Comparison of ENCODE assay signal across 21 cellular contexts in genomic region chr1:218355269-218355668, GRCh38. TPM values are rescaled to one million over a fixed set of nuclear protein-coding genes. Genes with fewer than 3 reads are reported as not detected.
DNase-seq lines count a peak whose midpoint lies in the region; ATAC-seq, FAIRE-seq and TF ChIP-seq lines count a peak whose summit lies in the region.
"Had no signal": no experiment of that assay in that cellular context is flagged by ENCODE, and none has a peak within 500 bp of the region (broad histone marks: within the 10 kb centered on the region; RNA-seq: fewer than 3 reads in every experiment).

No MANE protein-coding gene starts in this region.

- POLR2A ChIA-PET in CD4-positive, alpha-beta memory T cell (lab: Charles Lee; ENCODE audit: partially characterized antibody): no interaction called here

- no peak overlapping the region for H3K4me3 ChIP-seq in astrocyte (ENCODE audit: insufficient read depth, low read depth, low read length)
- no peak overlapping the region for H3K4me3 ChIP-seq in psoas muscle
- no peak overlapping the region for H3K4me3 ChIP-seq in CD4-positive, alpha-beta memory T cell (ENCODE audit: low read length in 2 of 2)

- H3K4me1 ChIP-seq in astrocyte (ENCODE audit: insufficient read depth, low read length): peaks cover 34% of the 10 kb centered on the region
- peaks cover 41% of the 10 kb centered on the region for H3K4me1 ChIP-seq in psoas muscle
- peaks cover 14% of the 10 kb centered on the region for H3K4me1 ChIP-seq in CD4-positive, alpha-beta memory T cell (ENCODE audit: insufficient read depth, low read length)
- H3K4me1 ChIP-seq: BE2C had no signal

- no peaks in the 10 kb centered on the region for H3K9me3 ChIP-seq in astrocyte (ENCODE audit: insufficient read depth, low read depth, low read length)
- H3K9me3 ChIP-seq in psoas muscle: no peaks in the 10 kb centered on the region
- no peaks in the 10 kb centered on the region for H3K9me3 ChIP-seq in CD4-positive, alpha-beta memory T cell (ENCODE audit: control insufficient read depth in 1 of 2, low read length in 2 of 2)
- H3K9me3 ChIP-seq: BE2C, Caco-2 had no signal

- H3K27me3 Mint-ChIP-seq in astrocyte (ENCODE audit: low read depth, unreplicated experiment) (no peaks in the 10 kb centered on the region), chondrocyte (ENCODE audit: low read depth) (no peaks in the 10 kb centered on the region)
- H3K27me3 Mint-ChIP-seq in CD4-positive, alpha-beta memory T cell: no peaks in the 10 kb centered on the region
- peaks cover 20% of the 10 kb centered on the region for H3K27me3 Mint-ChIP-seq in activated naive CD8-positive, alpha-beta T cell treated with anti-CD3 and anti-CD28 coated beads, Interleukin-2, amount 50 U/mL, for 24 hours

- H3K9me3 Mint-ChIP-seq in astrocyte (ENCODE audit: unreplicated experiment): no peaks in the 10 kb centered on the region
- H3K9me3 Mint-ChIP-seq in chondrocyte (ENCODE audit: low read depth): no peaks in the 10 kb centered on the region
- no peaks in the 10 kb centered on the region for H3K9me3 Mint-ChIP-seq in CD4-positive, alpha-beta memory T cell
- H3K9me3 Mint-ChIP-seq in activated naive CD8-positive, alpha-beta T cell treated with anti-CD3 and anti-CD28 coated beads, Interleukin-2, amount 50 U/mL, for 24 hours: no peaks in the 10 kb centered on the region
- H3K9me3 Mint-ChIP-seq: CD4-positive, CD25-positive, alpha-beta regulatory T cell; HFFc6 had no signal

- intact Hi-C loops in psoas muscle (cut with DNase I): no loop called here
- intact Hi-C loops in CD4-positive, alpha-beta memory T cell (cut with micrococcal nuclease): no loop called here

- DNase-seq in astrocyte (ENCODE audit: low read depth) (no peak), chondrocyte (ENCODE audit: low spot score) (no peak), psoas muscle (no peak)
- DNase-seq in CD4-positive, alpha-beta memory T cell: no peak
- DNase-seq in activated naive CD8-positive, alpha-beta T cell treated with anti-CD3 and anti-CD28 coated beads, Interleukin-2, amount 50 U/mL, for 24 hours: no peak
- DNase-seq: ACHN; BE2C; C1 segment of cervical spinal cord; Caco-2; CD4-positive, CD25-positive, alpha-beta regulatory T cell; GOT3; H7; HFFc6; IMR-90 had no signal

- H3K27ac Mint-ChIP-seq in astrocyte (ENCODE audit: unreplicated experiment) (no peak overlapping the region), chondrocyte (ENCODE audit: unreplicated experiment) (peak overlapping the region; percentile 23)
- H3K27ac Mint-ChIP-seq in CD4-positive, alpha-beta memory T cell: no peak overlapping the region
- no peak overlapping the region for H3K27ac Mint-ChIP-seq in activated naive CD8-positive, alpha-beta T cell treated with anti-CD3 and anti-CD28 coated beads, Interleukin-2, amount 50 U/mL, for 24 hours
- H3K27ac Mint-ChIP-seq: CD4-positive, CD25-positive, alpha-beta regulatory T cell; HFFc6 had no signal

- CTCF ChIA-PET in CD4-positive, alpha-beta memory T cell (lab: Charles Lee; ENCODE audit: partially characterized antibody): no interaction called here

- 29 to 45% (median 31%) methylated on average over 4 of the region's 4 CpGs for WGBS in psoas muscle, 3 donors

- H3K79me2 ChIP-seq in astrocyte (ENCODE audit: insufficient read depth, low read length): peaks cover 98% of the 10 kb centered on the region

- H3K27ac ChIP-seq in astrocyte (ENCODE audit: low read depth, low read length): no peak overlapping the region
- H3K27ac ChIP-seq in psoas muscle: peak overlapping the region; percentile 13
- no peak overlapping the region for H3K27ac ChIP-seq in CD4-positive, alpha-beta memory T cell (ENCODE audit: low read depth, low read length)

- peaks cover 82% of the 10 kb centered on the region for H4K20me1 ChIP-seq in astrocyte (ENCODE audit: insufficient read depth, low read length)

- TF ChIP-seq CTCF in astrocyte (IDR thresholded peaks at IDR 0.05; ENCODE audit: insufficient read depth, low read depth, low read length) (no peak), chondrocyte (IDR thresholded peaks at IDR 0.05) (no peak), psoas muscle (IDR thresholded peaks at IDR 0.05) (no peak)

- H3K27me3 ChIP-seq in astrocyte (ENCODE audit: insufficient read depth, low read length): no peaks in the 10 kb centered on the region
- no peaks in the 10 kb centered on the region for H3K27me3 ChIP-seq in psoas muscle (ENCODE audit: insufficient read depth in 3 of 3, low read length in 2 of 3)
- H3K27me3 ChIP-seq in CD4-positive, alpha-beta memory T cell (ENCODE audit: insufficient read depth, low read length): no peaks in the 10 kb centered on the region
- H3K27me3 ChIP-seq: BE2C had no signal

- no peak overlapping the region for H2AFZ ChIP-seq in astrocyte (ENCODE audit: low read depth, low read length)

- H3K4me1 Mint-ChIP-seq in astrocyte (ENCODE audit: low read depth, unreplicated experiment) (peaks cover 63% of the 10 kb centered on the region), chondrocyte (ENCODE audit: low read depth) (peaks cover 91% of the 10 kb centered on the region)
- H3K4me1 Mint-ChIP-seq in CD4-positive, alpha-beta memory T cell: peaks cover 10 to 15% (median 12%) of the 10 kb centered on the region in 4 donors
- H3K4me1 Mint-ChIP-seq in activated naive CD8-positive, alpha-beta T cell treated with anti-CD3 and anti-CD28 coated beads, Interleukin-2, amount 50 U/mL, for 24 hours: peaks cover 17% of the 10 kb centered on the region

- peak overlapping the region; percentile 30 for H3K4me3 Mint-ChIP-seq in astrocyte (ENCODE audit: unreplicated experiment)
- no peak overlapping the region for H3K4me3 Mint-ChIP-seq in chondrocyte (ENCODE audit: unreplicated experiment)
- H3K4me3 Mint-ChIP-seq in CD4-positive, alpha-beta memory T cell: no peak overlapping the region
- H3K4me3 Mint-ChIP-seq in activated naive CD8-positive, alpha-beta T cell treated with anti-CD3 and anti-CD28 coated beads, Interleukin-2, amount 50 U/mL, for 24 hours: no peak overlapping the region
- H3K4me3 Mint-ChIP-seq: CD4-positive, CD25-positive, alpha-beta regulatory T cell; HFFc6 had no signal

- no peak overlapping the region for H3K9ac ChIP-seq in astrocyte (ENCODE audit: low read length)

- no peak for ATAC-seq in psoas muscle
- no peak for ATAC-seq in activated naive CD8-positive, alpha-beta T cell treated with anti-CD3 and anti-CD28 coated beads, Interleukin-2, amount 50 U/mL, for 24 hours
- ATAC-seq in GM21390 (IDR thresholded peaks at IDR 0.05; ENCODE audit: unreplicated experiment): no peak
- ATAC-seq: HCT116 had no signal

- peaks cover 14% of the 10 kb centered on the region for H3K36me3 ChIP-seq in astrocyte (ENCODE audit: insufficient read depth, low read length)
- H3K36me3 ChIP-seq in psoas muscle (ENCODE audit: insufficient read depth in 1 of 2, low read depth in 1 of 2): no peaks in the 10 kb centered on the region
- no peaks in the 10 kb centered on the region for H3K36me3 ChIP-seq in CD4-positive, alpha-beta memory T cell (ENCODE audit: insufficient read depth, low read length)
- H3K36me3 ChIP-seq: BE2C had no signal

- H3K4me2 ChIP-seq in astrocyte (ENCODE audit: low read length): no peak overlapping the region

- H3K36me3 Mint-ChIP-seq in astrocyte (ENCODE audit: low read depth, unreplicated experiment): peaks cover 23% of the 10 kb centered on the region
- peaks cover 14% of the 10 kb centered on the region for H3K36me3 Mint-ChIP-seq in chondrocyte (ENCODE audit: low read depth)
- H3K36me3 Mint-ChIP-seq in CD4-positive, alpha-beta memory T cell: no peaks in the 10 kb centered on the region
- no peaks in the 10 kb centered on the region for H3K36me3 Mint-ChIP-seq in activated naive CD8-positive, alpha-beta T cell treated with anti-CD3 and anti-CD28 coated beads, Interleukin-2, amount 50 U/mL, for 24 hours (ENCODE audit: low read depth)
- H3K36me3 Mint-ChIP-seq: CD4-positive, CD25-positive, alpha-beta regulatory T cell had no signal

- FAIRE-seq in astrocyte (lab: Jason Lieb, UNC): no peak
- FAIRE-seq: A204.1, D721Med, G401.6, GM12891, HTR-8/SVneo had no signal

RNA-seq across cellular contexts. Expression of gene TGFB2, which starts 10.1 kb away (rescaled TPM):
- total RNA-seq in astrocyte: 308 and 330 TPM in 2 replicates
- 140 to 237 TPM (median 226 TPM) in 3 replicates for total RNA-seq in chondrocyte
- total RNA-seq in psoas muscle: 10 to 100 TPM in 2 of 4 donors, 1 to 10 TPM in 2; 5.1 to 35.4 (median 15.4) TPM
- polyA plus RNA-seq in psoas muscle: 1 to 10 TPM in 2 of 3 donors, under 1 TPM in 1; 0.43 to 4.9 (median 1.9) TPM
- not detected for total RNA-seq in CD4-positive, alpha-beta memory T cell
- polyA plus RNA-seq in CD4-positive, alpha-beta memory T cell: not detected
- total RNA-seq: CD4-positive, CD25-positive, alpha-beta regulatory T cell had no signal
- polyA plus RNA-seq: CD4-positive, CD25-positive, alpha-beta regulatory T cell had no signal
